30 cellular contexts compared by ENCODE assay signal in genomic region chr3:153400641-153401040, GRCh38.
DNase-seq lines count a peak whose midpoint lies in the region; ATAC-seq and TF ChIP-seq lines count a peak whose summit lies in the region.
"Had no signal": no experiment of that assay in that cellular context is flagged by ENCODE, and none has a peak within 500 bp of the region (broad histone marks: within the 10 kb centered on the region; RNA-seq: fewer than 3 reads in every experiment).

No MANE protein-coding gene starts in this region.

- H3K9me3 ChIP-seq in Loucy (ENCODE audit: insufficient read depth, low read depth, low read length) (no peaks in the 10 kb centered on the region), left ventricle myocardium inferior (replicated peaks) (no peaks in the 10 kb centered on the region)
- H3K9me3 ChIP-seq: A549, tibial nerve had no signal

- H3K36me3 ChIP-seq in Loucy (ENCODE audit: insufficient read depth, low read length): no peaks in the 10 kb centered on the region
- H3K36me3 ChIP-seq in left ventricle myocardium inferior: no peaks in the 10 kb centered on the region
- H3K36me3 ChIP-seq: tibial nerve had no signal

- DNase-seq in AG08395 (ENCODE audit: low spot score) (peak; percentile 1), fibroblast of mammary gland (ENCODE audit: low read depth) (peak; percentile 6), NCI-H1930 (lab: John Stamatoyannopoulos, UW) (no peak), kidney tubule cell (ENCODE audit: low spot score) (no peak), left ventricle myocardium inferior (no peak)
- DNase-seq in activated CD4-positive, alpha-beta T cell treated with anti-CD3 and anti-CD28 coated beads, Interleukin-2, amount 10 ng/mL, durations not matched to agents 7 days and 5 days: no peak
- DNase-seq: activated CD4-positive, alpha-beta memory T cell treated with anti-CD3 and anti-CD28 coated beads for 36 hours; activated CD8-positive, alpha-beta memory T cell treated with anti-CD3 and anti-CD28 coated beads, Interleukin-2, amount 50 U/mL, for 4 hours; anterior cingulate cortex; CD8-positive, alpha-beta T cell; cortex of kidney; DMS 273 treated with DMSO at 0.1 percent for 48 hours; effector memory CD8-positive, alpha-beta T cell; EL; kidney glomerular epithelial cell; NCI-H1417 treated with DMSO at 0.1 percent for 48 hours; NCI-H446 treated with DMSO at 0.1 percent for 48 hours; stimulated activated CD4-positive, alpha-beta T cell treated with anti-CD3 and anti-CD28 coated beads, Interleukin-2, amount 100 ng/mL, for 24 hours had no signal

- H3K27ac ChIP-seq in left ventricle myocardium inferior (replicated peaks): no peak overlapping the region
- H3K27ac ChIP-seq: A549, parathyroid adenoma, tibial nerve had no signal

- peak overlapping the region; percentile 76 for H2AFZ ChIP-seq in Loucy (ENCODE audit: low read length)

- H3K4me2 ChIP-seq in Loucy (ENCODE audit: low read depth, low read length, poor library complexity, severe bottlenecking): no peak overlapping the region
- H3K4me2 ChIP-seq: A549, GM23338 had no signal

- no peaks in the 10 kb centered on the region for H3K9me3 Mint-ChIP-seq in activated T-helper 17 cell treated with anti-CD3 and anti-CD28 coated beads, Interleukin-2, amount 50 U/mL, for 72 hours
- peaks cover 8% of the 10 kb centered on the region for H3K9me3 Mint-ChIP-seq in activated CD4-positive, alpha-beta T cell treated with anti-CD3 and anti-CD28 coated beads, Interleukin-2, amount 10 ng/mL, durations not matched to agents 7 days and 5 days
- H3K9me3 Mint-ChIP-seq: activated CD4-positive, alpha-beta memory T cell treated with anti-CD3 and anti-CD28 coated beads for 36 hours; activated T-helper 2 cell treated with anti-CD3 and anti-CD28 coated beads, Interferon-gamma antibody, Interleukin-2, Interleukin-4, amounts not matched to agents 10 μg/mL and 5 μg/mL and 100 μg/mL, durations not matched to agents 14 hours and 24 hours and 36 hours; CD8-positive, alpha-beta T cell; effector memory CD8-positive, alpha-beta T cell; GM23338 had no signal

- no peaks in the 10 kb centered on the region for H3K79me2 ChIP-seq in Loucy (ENCODE audit: insufficient read depth, low read length)
- H3K79me2 ChIP-seq: parathyroid adenoma had no signal

- CTCF ChIA-PET in activated CD4-positive, alpha-beta T cell treated with anti-CD3 and anti-CD28 coated beads, Interleukin-2, amount 10 ng/mL, durations not matched to agents 7 days and 5 days (lab: Charles Lee): interaction anchor here (0.6 to 0.7 kb wide), 2 partner anchors 172 to 377 kb away, joined by 3 read pairs; no protein-coding TSS in a partner anchor

- H4K20me1 ChIP-seq in Loucy (ENCODE audit: insufficient read depth, low read length, poor library complexity, severe bottlenecking): no peaks in the 10 kb centered on the region

- peaks cover 5% of the 10 kb centered on the region for H3K4me1 Mint-ChIP-seq in activated T-helper 17 cell treated with anti-CD3 and anti-CD28 coated beads, Interleukin-2, amount 50 U/mL, for 72 hours
- peaks cover 26% of the 10 kb centered on the region for H3K4me1 Mint-ChIP-seq in activated CD4-positive, alpha-beta T cell treated with anti-CD3 and anti-CD28 coated beads, Interleukin-2, amount 10 ng/mL, durations not matched to agents 7 days and 5 days
- H3K4me1 Mint-ChIP-seq: neural crest cell had no signal

- POLR2A ChIA-PET in activated CD4-positive, alpha-beta T cell treated with anti-CD3 and anti-CD28 coated beads, Interleukin-2, amount 10 ng/mL, durations not matched to agents 7 days and 5 days (lab: Charles Lee): no interaction called here

- no peaks in the 10 kb centered on the region for H3F3A ChIP-seq in Loucy (ENCODE audit: low read depth)

- H3K27me3 ChIP-seq in Loucy (ENCODE audit: insufficient read depth, low read length, poor library complexity, severe bottlenecking) (no peaks in the 10 kb centered on the region), left ventricle myocardium inferior (ENCODE audit: low read depth) (no peaks in the 10 kb centered on the region)
- H3K27me3 ChIP-seq: tibial nerve had no signal

- H3K9ac ChIP-seq in Loucy (ENCODE audit: low read depth, low read length, poor library complexity, severe bottlenecking): no peak overlapping the region
- H3K9ac ChIP-seq: parathyroid adenoma had no signal

- peak overlapping the region; percentile 62 for H3K27ac Mint-ChIP-seq in activated T-helper 17 cell treated with anti-CD3 and anti-CD28 coated beads, Interleukin-2, amount 50 U/mL, for 72 hours
- no peak overlapping the region for H3K27ac Mint-ChIP-seq in activated CD4-positive, alpha-beta T cell treated with anti-CD3 and anti-CD28 coated beads, Interleukin-2, amount 10 ng/mL, durations not matched to agents 7 days and 5 days
- H3K27ac Mint-ChIP-seq: activated CD4-positive, alpha-beta memory T cell treated with anti-CD3 and anti-CD28 coated beads for 36 hours; activated naive CD8-positive, alpha-beta T cell; activated T-helper 2 cell treated with anti-CD3 and anti-CD28 coated beads, Interferon-gamma antibody, Interleukin-2, Interleukin-4, amounts not matched to agents 10 μg/mL and 5 μg/mL and 100 μg/mL, durations not matched to agents 14 hours and 24 hours and 36 hours; B cell; CD8-positive, alpha-beta T cell; GM23338 had no signal

- intact Hi-C loops in left ventricle myocardium inferior (cut with micrococcal nuclease): no loop called here

- H3K4me3 ChIP-seq in Loucy (ENCODE audit: low read length, poor library complexity, severe bottlenecking) (no peak overlapping the region), fibroblast of mammary gland (ENCODE audit: control insufficient read depth, low read depth, low read length) (no peak overlapping the region), left ventricle myocardium inferior (no peak overlapping the region)
- H3K4me3 ChIP-seq: A549, GM23338, tibial nerve had no signal

- no peaks in the 10 kb centered on the region for H3K36me3 Mint-ChIP-seq in activated T-helper 17 cell treated with anti-CD3 and anti-CD28 coated beads, Interleukin-2, amount 50 U/mL, for 72 hours (ENCODE audit: low read depth)
- H3K36me3 Mint-ChIP-seq in activated CD4-positive, alpha-beta T cell treated with anti-CD3 and anti-CD28 coated beads, Interleukin-2, amount 10 ng/mL, durations not matched to agents 7 days and 5 days (ENCODE audit: low read depth): no peaks in the 10 kb centered on the region
- H3K36me3 Mint-ChIP-seq: activated CD4-positive, alpha-beta memory T cell treated with anti-CD3 and anti-CD28 coated beads for 36 hours; CD8-positive, alpha-beta T cell had no signal

- no peaks in the 10 kb centered on the region for H3K9me2 ChIP-seq in Loucy (replicated peaks; ENCODE audit: low read depth, low read length)

- ATAC-seq in activated T-helper 17 cell treated with anti-CD3 and anti-CD28 coated beads, Interleukin-2, amount 50 U/mL, for 72 hours (replicated peaks): no peak
- ATAC-seq: A549; CD8-positive, alpha-beta T cell; effector memory CD8-positive, alpha-beta T cell; GM23338; HepG2; Panc1 had no signal

- H3K4me1 ChIP-seq in Loucy (ENCODE audit: insufficient read depth, low read length, poor library complexity, severe bottlenecking): peaks cover 7% of the 10 kb centered on the region
- no peaks in the 10 kb centered on the region for H3K4me1 ChIP-seq in left ventricle myocardium inferior
- H3K4me1 ChIP-seq: A549, parathyroid adenoma had no signal

- H3K27me3 Mint-ChIP-seq in activated T-helper 17 cell treated with anti-CD3 and anti-CD28 coated beads, Interleukin-2, amount 50 U/mL, for 72 hours: no peaks in the 10 kb centered on the region
- H3K27me3 Mint-ChIP-seq in activated CD4-positive, alpha-beta T cell treated with anti-CD3 and anti-CD28 coated beads, Interleukin-2, amount 10 ng/mL, durations not matched to agents 7 days and 5 days: no peaks in the 10 kb centered on the region
- H3K27me3 Mint-ChIP-seq: activated CD4-positive, alpha-beta memory T cell treated with anti-CD3 and anti-CD28 coated beads for 36 hours; effector memory CD8-positive, alpha-beta T cell had no signal

- H3K4me3 Mint-ChIP-seq in activated T-helper 17 cell treated with anti-CD3 and anti-CD28 coated beads, Interleukin-2, amount 50 U/mL, for 72 hours: no peak overlapping the region
- H3K4me3 Mint-ChIP-seq in activated CD4-positive, alpha-beta T cell treated with anti-CD3 and anti-CD28 coated beads, Interleukin-2, amount 10 ng/mL, durations not matched to agents 7 days and 5 days: no peak overlapping the region
- H3K4me3 Mint-ChIP-seq: activated CD4-positive, alpha-beta memory T cell treated with anti-CD3 and anti-CD28 coated beads for 36 hours; activated naive CD8-positive, alpha-beta T cell; B cell; CD8-positive, alpha-beta T cell; effector memory CD8-positive, alpha-beta T cell; GM23338; neural crest cell had no signal

- TF ChIP-seq CTCF in Loucy (conservative IDR thresholded peaks at IDR 0.05; ENCODE audit: low read length) (no peak), fibroblast of mammary gland (conservative IDR thresholded peaks at IDR 0.05; ENCODE audit: control insufficient read depth, insufficient read depth, low read depth, low read length) (no peak), left ventricle myocardium inferior (IDR thresholded peaks at IDR 0.05; ENCODE audit: borderline replicate concordance) (no peak)

Comparison
In these comparisons a context has a peak if more than half of its experiments do, and no peak if none do; other contexts are left out.
1. DNase-seq: peak in AG08395 (single experiment) and fibroblast of mammary gland (single experiment); none in NCI-H1930 (0 of 2), kidney tubule cell (single experiment), activated CD4-positive, alpha-beta T cell treated with anti-CD3 and anti-CD28 coated beads, Interleukin-2, amount 10 ng/mL, durations not matched to agents 7 days and 5 days (single experiment) and left ventricle myocardium inferior (single experiment).